In the genomic region with DNA sequence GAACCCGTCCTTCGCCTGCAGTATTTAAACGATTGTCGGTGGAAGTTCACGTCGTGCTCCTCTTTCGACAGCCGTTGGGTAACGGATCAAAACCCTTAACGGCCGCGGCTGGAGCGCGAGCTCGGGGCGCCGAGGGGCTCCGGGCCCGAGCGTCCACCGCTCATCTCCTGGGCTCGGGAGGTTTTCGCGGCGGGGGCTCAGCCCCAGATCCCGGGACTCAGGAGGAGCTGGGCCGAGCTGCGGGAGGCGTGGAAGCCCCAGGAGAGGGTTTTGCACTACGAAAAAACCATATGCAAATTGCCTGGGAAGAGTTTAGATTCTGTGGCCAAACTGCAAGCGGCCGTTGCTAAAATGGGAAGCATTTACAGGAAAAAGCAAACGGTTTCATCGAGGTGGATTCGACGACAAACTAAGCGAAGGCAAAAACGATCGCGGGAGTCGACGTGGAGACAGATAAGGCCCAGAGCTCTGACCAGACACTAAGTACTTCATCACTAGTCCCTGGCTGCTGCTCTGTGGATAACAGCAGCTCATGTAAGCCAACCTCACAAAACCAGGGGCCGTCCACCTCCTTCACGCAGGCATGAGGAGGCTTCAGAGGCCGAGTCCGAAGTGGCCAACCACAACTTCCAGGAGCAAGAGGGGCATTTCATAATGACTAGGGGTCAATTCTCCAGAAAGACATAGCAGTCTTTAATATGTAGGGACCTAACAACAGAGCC, we compare ENCODE assay signal across 9 cellular contexts.
DNase-seq lines count a peak whose midpoint lies in the region; ATAC-seq and TF ChIP-seq lines count a peak whose summit lies in the region.
"Had no signal": no experiment of that assay in that cellular context is flagged by ENCODE, and none has a peak within 500 bp of the region (broad histone marks: within the 10 kb centered on the region; RNA-seq: fewer than 3 reads in every experiment).

No MANE protein-coding gene starts in this region.

- intact Hi-C loops in spleen (cut with DNase I; ENCODE audit: low total_unique reads): no loop called here
- intact Hi-C loops in activated T-helper 1 cell treated with anti-CD3 and anti-CD28 coated beads, Interleukin-12 subunit alpha, Interleukin-12 subunit beta, Interleukin-2, Interleukin-4 antibody, amounts not matched to agents 30 ng/mL and 10 ng/mL and 1 ng/mL, durations not matched to agents 14 hours and 24 hours and 36 hours (cut with micrococcal nuclease): no loop called here

- H3K27ac ChIP-seq in HUES64 (ENCODE audit: low read depth, low read length) (no peak overlapping the region), spleen (no peak overlapping the region)

- peaks cover 35% of the 10 kb centered on the region for H3K27me3 ChIP-seq in HUES64 (ENCODE audit: insufficient read depth, low read length)
- H3K27me3 ChIP-seq in spleen (replicated peaks in 1 of 7): peaks cover 0 to 43% (median 20%) of the 10 kb centered on the region in 7 donors

- H3K27me3 Mint-ChIP-seq in effector memory CD8-positive, alpha-beta T cell: peaks cover 40 to 52% of the 10 kb centered on the region in 2 donors
- peaks cover 24% of the 10 kb centered on the region for H3K27me3 Mint-ChIP-seq in activated T-helper 1 cell treated with anti-CD3 and anti-CD28 coated beads, Interleukin-12 subunit alpha, Interleukin-12 subunit beta, Interleukin-2, Interleukin-4 antibody, amounts not matched to agents 30 ng/mL and 10 ng/mL and 1 ng/mL, durations not matched to agents 14 hours and 24 hours and 36 hours (ENCODE audit: insufficient read depth)

- H3K4me1 Mint-ChIP-seq in effector memory CD8-positive, alpha-beta T cell (ENCODE audit: low read depth in 2 of 2): peaks cover 2 to 3% of the 10 kb centered on the region in 2 donors
- H3K4me1 Mint-ChIP-seq in activated T-helper 1 cell treated with anti-CD3 and anti-CD28 coated beads, Interleukin-12 subunit alpha, Interleukin-12 subunit beta, Interleukin-2, Interleukin-4 antibody, amounts not matched to agents 30 ng/mL and 10 ng/mL and 1 ng/mL, durations not matched to agents 14 hours and 24 hours and 36 hours (ENCODE audit: low read depth): peaks cover 13% of the 10 kb centered on the region

- ATAC-seq in effector memory CD8-positive, alpha-beta T cell (replicated peaks): no peak
- peak; percentile 30 for ATAC-seq in left lobe of liver
- no peak for ATAC-seq in GM19035 (IDR thresholded peaks at IDR 0.05; ENCODE audit: unreplicated experiment)
- no peak for ATAC-seq in GM19452 (IDR thresholded peaks at IDR 0.05; ENCODE audit: unreplicated experiment)
- ATAC-seq: T-cell had no signal

- peak overlapping the region; percentile 6 to 50 for H3K4me3 Mint-ChIP-seq in effector memory CD8-positive, alpha-beta T cell
- no peak overlapping the region for H3K4me3 Mint-ChIP-seq in activated T-helper 1 cell treated with anti-CD3 and anti-CD28 coated beads, Interleukin-12 subunit alpha, Interleukin-12 subunit beta, Interleukin-2, Interleukin-4 antibody, amounts not matched to agents 30 ng/mL and 10 ng/mL and 1 ng/mL, durations not matched to agents 14 hours and 24 hours and 36 hours

- 48% methylated on average over 46 of the region's 46 CpGs for WGBS in HUES64
- 13 to 21% (median 15%) methylated on average over 45 to 46 of the region's 46 CpGs for WGBS in spleen, 5 donors

- H3K9ac ChIP-seq in HUES64 (ENCODE audit: low read depth, low read length): no peak overlapping the region

- H3K9me3 ChIP-seq in HUES64 (ENCODE audit: insufficient read depth, low read depth, low read length): peaks cover 5% of the 10 kb centered on the region
- H3K9me3 ChIP-seq in spleen: peaks cover 0 to 16% (median 4%) of the 10 kb centered on the region in 8 donors

- no peak for TF ChIP-seq CTCF in spleen (IDR thresholded peaks at IDR 0.05 in 8 of 11, conservative IDR thresholded peaks at IDR 0.05 in 3 of 11)

- no peak overlapping the region for H3K27ac Mint-ChIP-seq in effector memory CD8-positive, alpha-beta T cell
- H3K27ac Mint-ChIP-seq in activated T-helper 1 cell treated with anti-CD3 and anti-CD28 coated beads, Interleukin-12 subunit alpha, Interleukin-12 subunit beta, Interleukin-2, Interleukin-4 antibody, amounts not matched to agents 30 ng/mL and 10 ng/mL and 1 ng/mL, durations not matched to agents 14 hours and 24 hours and 36 hours: no peak overlapping the region

- 0 out of 2 replicates have a peak, but pooled peaks cover 4% of the 10 kb centered on the region for H3K4me1 ChIP-seq in HUES64 (ENCODE audit: insufficient read depth, low read length)
- H3K4me1 ChIP-seq in spleen: peaks cover 0 to 13% (median 9%) of the 10 kb centered on the region in 6 donors

- H3K36me3 ChIP-seq in HUES64 (ENCODE audit: insufficient read depth, low read length) (no peaks in the 10 kb centered on the region), spleen (no peaks in the 10 kb centered on the region)

- no peaks in the 10 kb centered on the region for H3K36me3 Mint-ChIP-seq in effector memory CD8-positive, alpha-beta T cell (ENCODE audit: insufficient read depth)
- no peaks in the 10 kb centered on the region for H3K36me3 Mint-ChIP-seq in activated T-helper 1 cell treated with anti-CD3 and anti-CD28 coated beads, Interleukin-12 subunit alpha, Interleukin-12 subunit beta, Interleukin-2, Interleukin-4 antibody, amounts not matched to agents 30 ng/mL and 10 ng/mL and 1 ng/mL, durations not matched to agents 14 hours and 24 hours and 36 hours (ENCODE audit: low read depth)

- DNase-seq in effector memory CD8-positive, alpha-beta T cell: no peak
- DNase-seq in left lobe of liver (ENCODE audit: low spot score): no peak
- no peak for DNase-seq in spleen
- DNase-seq in activated CD4-positive, CD25-positive, alpha-beta regulatory T cell treated with anti-CD3 and anti-CD28 coated beads, Interleukin-2, amount 50 U/mL, for 72 hours: no peak
- DNase-seq in activated T-helper 1 cell treated with anti-CD3 and anti-CD28 coated beads, Interleukin-12 subunit alpha, Interleukin-12 subunit beta, Interleukin-2, Interleukin-4 antibody, amounts not matched to agents 30 ng/mL and 10 ng/mL and 1 ng/mL, durations not matched to agents 14 hours and 24 hours and 36 hours (ENCODE audit: low spot score): no peak
- DNase-seq: T-cell had no signal

- H3K4me3 ChIP-seq in HUES64 (ENCODE audit: low read length): peak overlapping the region; percentile 43
- H3K4me3 ChIP-seq in spleen: peak overlapping the region in 7 of 8 donors; percentile 3 to 63 (median 34)

- peaks cover 0 to 7% of the 10 kb centered on the region in 2 donors for H3K9me3 Mint-ChIP-seq in effector memory CD8-positive, alpha-beta T cell
- H3K9me3 Mint-ChIP-seq in activated T-helper 1 cell treated with anti-CD3 and anti-CD28 coated beads, Interleukin-12 subunit alpha, Interleukin-12 subunit beta, Interleukin-2, Interleukin-4 antibody, amounts not matched to agents 30 ng/mL and 10 ng/mL and 1 ng/mL, durations not matched to agents 14 hours and 24 hours and 36 hours: peaks cover 12% of the 10 kb centered on the region

- no peak for TF ChIP-seq POLR2A in spleen (IDR thresholded peaks at IDR 0.05)
